ENCODE assay signal across 8 cellular contexts in the genomic region with DNA sequence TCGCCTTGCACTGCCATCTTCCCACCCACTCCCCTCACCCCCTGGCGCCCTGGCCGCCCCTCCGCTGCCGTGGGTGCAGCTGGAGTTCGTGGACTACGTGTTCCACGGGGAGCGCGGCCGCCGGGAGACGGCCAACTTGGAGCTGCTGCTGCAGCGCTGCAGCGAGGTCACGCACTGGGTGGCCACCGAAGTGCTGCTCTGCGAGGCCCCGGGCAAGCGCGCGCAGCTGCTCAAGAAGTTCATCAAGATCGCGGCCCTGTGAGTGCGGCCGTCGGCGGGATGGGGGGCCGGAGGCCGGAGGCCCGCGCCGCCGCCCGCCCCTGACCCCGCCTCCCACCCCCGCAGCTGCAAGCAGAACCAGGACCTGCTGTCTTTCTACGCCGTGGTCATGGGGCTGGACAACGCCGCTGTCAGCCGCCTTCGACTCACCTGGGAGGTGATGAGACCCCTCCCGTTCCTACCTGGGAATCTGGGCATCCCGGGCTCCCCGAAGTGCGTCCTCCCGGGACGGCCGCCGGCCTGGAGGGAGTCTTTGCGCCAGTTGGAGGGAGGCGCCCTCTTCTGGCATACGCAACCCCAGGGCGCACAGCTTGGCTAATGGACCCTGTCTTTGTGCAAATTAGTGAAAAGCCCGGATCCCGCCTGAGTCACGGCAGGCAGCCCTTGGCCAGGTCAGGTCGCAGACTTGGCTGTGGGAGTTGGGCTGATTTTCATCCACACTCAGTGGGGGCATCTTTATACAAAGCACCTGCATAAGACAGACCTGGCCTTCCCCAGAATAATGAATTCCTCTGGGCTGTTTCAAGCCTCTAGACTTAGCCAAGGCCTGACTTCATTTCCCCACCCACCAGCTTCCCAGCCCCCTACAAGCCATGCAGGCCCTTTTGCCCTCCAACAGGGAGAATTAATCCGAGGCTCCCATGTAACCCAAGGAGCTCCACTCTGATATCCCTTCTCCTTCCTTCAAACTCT. TPM values are rescaled to one million over a fixed set of nuclear protein-coding genes. Genes with fewer than 3 reads are reported as not detected.
DNase-seq lines count a peak whose midpoint lies in the region; TF ChIP-seq lines count a peak whose summit lies in the region.

No MANE protein-coding gene starts in this region.

- POLR2A ChIA-PET in activated CD4-positive, alpha-beta T cell treated with anti-CD3 and anti-CD28 coated beads, Interleukin-2, amount 10 ng/mL, durations not matched to agents 7 days and 5 days (lab: Charles Lee), result no interaction called here

- peaks cover 8% of the 10 kb centered on the region for H3K27me3 Mint-ChIP-seq in activated CD4-positive, alpha-beta T cell treated with anti-CD3 and anti-CD28 coated beads, Interleukin-2, amount 10 ng/mL, durations not matched to agents 7 days and 5 days

- H3K36me3 ChIP-seq in H7 (replicated peaks; ENCODE audit: control insufficient read depth, insufficient read depth, low read length) (peaks cover 2% of the 10 kb centered on the region; the same call in 1 of the 2 replicates), liver (ENCODE audit: control insufficient read depth in 4 of 4, insufficient read depth in 3 of 4, low read depth in 1 of 4, low read length in 3 of 4) (peaks cover 0 to 4% (median 1%) of the 10 kb centered on the region in 4 donors)

- peak overlapping the region in 1 of 2 donors; percentile 22 for H3K27ac ChIP-seq in liver (ENCODE audit: low read depth in 1 of 2, low read length in 2 of 2)

- H3K27me3 ChIP-seq in H7 (ENCODE audit: control insufficient read depth, insufficient read depth, low read length) (peaks cover 3% of the 10 kb centered on the region; the same call in 1 of the 2 replicates), liver (ENCODE audit: control insufficient read depth in 4 of 4, insufficient read depth in 4 of 4, low read length in 3 of 4) (no peaks in the 10 kb centered on the region)

- H3K36me3 Mint-ChIP-seq in activated CD4-positive, alpha-beta T cell treated with anti-CD3 and anti-CD28 coated beads, Interleukin-2, amount 10 ng/mL, durations not matched to agents 7 days and 5 days (ENCODE audit: low read depth), result no peaks in the 10 kb centered on the region

- H3K9me3 ChIP-seq in liver (ENCODE audit: control insufficient read depth in 4 of 4, low read length in 3 of 4), result no peaks in the 10 kb centered on the region

- H3K9me3 Mint-ChIP-seq in activated CD4-positive, alpha-beta T cell treated with anti-CD3 and anti-CD28 coated beads, Interleukin-2, amount 10 ng/mL, durations not matched to agents 7 days and 5 days, result no peaks in the 10 kb centered on the region

- TF ChIP-seq RAD21 in liver (IDR thresholded peaks at IDR 0.05), result peak; percentile 75 to 78

- CTCF ChIA-PET in activated CD4-positive, alpha-beta T cell treated with anti-CD3 and anti-CD28 coated beads, Interleukin-2, amount 10 ng/mL, durations not matched to agents 7 days and 5 days (lab: Charles Lee), result interaction anchor here (0.6 to 4.1 kb wide), 19 partner anchors 12 to 164 kb away, joined by 3 to 21 read pairs (median 4); a partner anchor contains a TSS

- 8% methylated on average over 60 of the region's 60 CpGs for WGBS in liver

- TF ChIP-seq CTCF in liver (IDR thresholded peaks at IDR 0.05; ENCODE audit: low read depth, low read length, missing input control), result peak; percentile 54

- no peak overlapping the region for H3K9ac ChIP-seq in liver (ENCODE audit: low read depth in 1 of 2, low read length in 2 of 2)

- DNase-seq in DMS79 treated with DMSO at 0.1 percent for 48 hours (lab: John Stamatoyannopoulos, UW), result peak; percentile 70
- DNase-seq in H7, result peak; percentile 92
- peak; percentile 9 for DNase-seq in NCI-H187 treated with DMSO at 0.1 percent for 48 hours (lab: John Stamatoyannopoulos, UW)
- DNase-seq in activated CD4-positive, alpha-beta T cell treated with anti-CD3 and anti-CD28 coated beads, Interleukin-2, amount 10 ng/mL, durations not matched to agents 7 days and 5 days, result peak; percentile 70
- peak; percentile 32 to 84 for DNase-seq in dermis microvascular lymphatic vessel endothelial cell (ENCODE audit: low read depth in 2 of 2)
- DNase-seq in stimulated activated CD4-positive, alpha-beta T cell treated with anti-CD3 and anti-CD28 coated beads, Interleukin-4, amount 100 ng/mL, for 1 hour, result peak; percentile 63
- DNase-seq in middle frontal gyrus (ENCODE audit: extremely low spot score, low spot score), result no peak

- H3K4me1 ChIP-seq in liver (ENCODE audit: control insufficient read depth in 4 of 4, insufficient read depth in 4 of 4, low read length in 3 of 4), result peaks cover 0 to 10% (median 2%) of the 10 kb centered on the region in 4 donors

- H3K4me3 ChIP-seq in H7 (ENCODE audit: insufficient read depth, low read depth, low read length) (peak overlapping the region; percentile 61), liver (ENCODE audit: low read depth in 1 of 3, low read length in 3 of 3) (peak overlapping the region; percentile 12 to 61 (median 61))

- H3K4me1 Mint-ChIP-seq in activated CD4-positive, alpha-beta T cell treated with anti-CD3 and anti-CD28 coated beads, Interleukin-2, amount 10 ng/mL, durations not matched to agents 7 days and 5 days, result peaks cover 27% of the 10 kb centered on the region

- H3K27ac Mint-ChIP-seq in activated CD4-positive, alpha-beta T cell treated with anti-CD3 and anti-CD28 coated beads, Interleukin-2, amount 10 ng/mL, durations not matched to agents 7 days and 5 days, result peak overlapping the region; percentile 41

- H3K4me3 Mint-ChIP-seq in activated CD4-positive, alpha-beta T cell treated with anti-CD3 and anti-CD28 coated beads, Interleukin-2, amount 10 ng/mL, durations not matched to agents 7 days and 5 days, result peak overlapping the region; percentile 89

TF ChIP-seq in liver, 16 proteins besides CTCF, POLR2A, EP300 and RAD21:
- TF ChIP-seq HNF4A (conservative IDR thresholded peaks at IDR 0.05), result peak in 1 of 2 donors; percentile 16
- TF ChIP-seq EGR1 (IDR thresholded peaks at IDR 0.05; ENCODE audit: low read depth in 2 of 2), result peak in 1 of 2 donors; percentile 72
- TF ChIP-seq RXRA (IDR thresholded peaks at IDR 0.05), result peak in 1 of 2 donors; percentile 25
- TF ChIP-seq YY1 (IDR thresholded peaks at IDR 0.05), result peak; percentile 73
- no peak for TF ChIP-seq FOXA2 (IDR thresholded peaks at IDR 0.05)
- no peak for TF ChIP-seq NR2F2 (IDR thresholded peaks at IDR 0.05)

RNA-seq across cellular contexts. Expression of a gene that starts 14.3 kb away (rescaled TPM):
- total RNA-seq in H7 (2014; rRNA removed; shearing (Covaris generic)), result 3.9 and 5.4 TPM in 2 replicates
- total RNA-seq in activated CD4-positive, alpha-beta T cell treated with anti-CD3 and anti-CD28 coated beads, Interleukin-2, amount 10 ng/mL, durations not matched to agents 7 days and 5 days, result 1 to 10 TPM; 4.0 to 5.1 TPM
- total RNA-seq in dermis microvascular lymphatic vessel endothelial cell (0.39 and 0.89 TPM in 2 replicates), liver (1 to 10 TPM; 1.9 to 3.2 TPM)
- under 1 TPM; 0.82 to 0.98 TPM for polyA plus RNA-seq in liver

RNA-seq across cellular contexts. Expression of a gene that starts 27.6 kb away (rescaled TPM):
- total RNA-seq in H7 (2014; rRNA removed; shearing (Covaris generic)), result 3.7 and 5.4 TPM in 2 replicates
- total RNA-seq in activated CD4-positive, alpha-beta T cell treated with anti-CD3 and anti-CD28 coated beads, Interleukin-2, amount 10 ng/mL, durations not matched to agents 7 days and 5 days, result 10 to 100 TPM; 23.7 to 26.7 TPM
- 4.7 and 7.5 TPM in 2 replicates for total RNA-seq in dermis microvascular lymphatic vessel endothelial cell
- 1 to 10 TPM; 4.9 to 5.6 TPM for total RNA-seq in liver
- 1 to 10 TPM; 4.4 to 5.6 TPM for polyA plus RNA-seq in liver

RNA-seq across cellular contexts. Expression of a gene that starts 51.2 kb away (rescaled TPM):
- total RNA-seq in H7 (2014; rRNA removed; shearing (Covaris generic)), result 55.4 and 76.0 TPM in 2 replicates
- total RNA-seq in activated CD4-positive, alpha-beta T cell treated with anti-CD3 and anti-CD28 coated beads, Interleukin-2, amount 10 ng/mL, durations not matched to agents 7 days and 5 days, result 10 to 100 TPM; 84.8 to 89.2 TPM
- total RNA-seq in dermis microvascular lymphatic vessel endothelial cell (19.4 and 20.7 TPM in 2 replicates), liver (10 to 100 TPM; 17.1 to 17.9 TPM)
- 10 to 100 TPM; 11.4 to 12.9 TPM for polyA plus RNA-seq in liver
